8 cellular contexts compared by ENCODE assay signal in genomic region chr11:68213135-68213515, GRCh38. TPM values are rescaled to one million over a fixed set of nuclear protein-coding genes. Genes with fewer than 3 reads are reported as not detected.
DNase-seq lines count a peak whose midpoint lies in the region; ATAC-seq and TF ChIP-seq lines count a peak whose summit lies in the region.

Gene KMT5B, minus strand, starts transcription at chr11:68213296. Its CDS starts 23,220 bp downstream, at chr11:68190076.

- intact Hi-C loops in Right ventricle myocardium inferior (cut with DNase I), result loop anchor here (5.0 kb wide), 2 partner anchors 91 to 169 kb away; partner anchors contain the start of gene CHKA
- intact Hi-C loops in uterus (cut with DNase I; ENCODE audit: low total_unique reads), result no loop called here

- peak within 1 kb of the TSS; percentile 92 to 97 (median 95) for H3K4me3 Mint-ChIP-seq in CD8-positive, alpha-beta memory T cell
- peak within 1 kb of the TSS; percentile 88 for H3K4me3 Mint-ChIP-seq in activated naive CD4-positive, alpha-beta T cell treated with anti-CD3 and anti-CD28 coated beads, Interleukin-2, amount 10 ng/mL, durations not matched to agents 7 days and 5 days

- peak within 1 kb of the TSS; percentile 90 to 99 (median 96) for H3K27ac Mint-ChIP-seq in CD8-positive, alpha-beta memory T cell
- H3K27ac Mint-ChIP-seq in activated naive CD4-positive, alpha-beta T cell treated with anti-CD3 and anti-CD28 coated beads, Interleukin-2, amount 10 ng/mL, durations not matched to agents 7 days and 5 days, result peak within 1 kb of the TSS; percentile 95

- peaks cover 14% of the 10 kb centered on the region for H3K79me2 ChIP-seq in parathyroid adenoma

- H3K4me1 ChIP-seq in CD8-positive, alpha-beta memory T cell (ENCODE audit: insufficient read depth, low read length), result peaks cover 48% of the 10 kb centered on the region
- H3K4me1 ChIP-seq in parathyroid adenoma (peaks cover 5% of the 10 kb centered on the region), uterus (peaks cover 0 to 30% of the 10 kb centered on the region in 2 donors)

- no peaks in the 10 kb centered on the region for H3K9me3 ChIP-seq in CD8-positive, alpha-beta memory T cell (ENCODE audit: low read length)
- H3K9me3 ChIP-seq in parathyroid adenoma (ENCODE audit: control insufficient read depth, low read length) (no peaks in the 10 kb centered on the region), uterus (no peaks in the 10 kb centered on the region)

- H3K27ac ChIP-seq in CD8-positive, alpha-beta memory T cell (ENCODE audit: low read depth, low read length), result peak within 1 kb of the TSS; percentile 72
- H3K27ac ChIP-seq in parathyroid adenoma (peak within 1 kb of the TSS; percentile 95), uterus (peak within 1 kb of the TSS; percentile 95 to 99)

- H2AFZ ChIP-seq in parathyroid adenoma, result peak within 1 kb of the TSS; percentile 99

- H3K36me3 ChIP-seq in CD8-positive, alpha-beta memory T cell (ENCODE audit: insufficient read depth, low read length), result no peaks in the 10 kb centered on the region
- no peaks in the 10 kb centered on the region for H3K36me3 ChIP-seq in H7 (replicated peaks; ENCODE audit: control insufficient read depth, insufficient read depth, low read length)
- no peaks in the 10 kb centered on the region for H3K36me3 ChIP-seq in parathyroid adenoma (ENCODE audit: control insufficient read depth, insufficient read depth, low read length)
- no peaks in the 10 kb centered on the region for H3K36me3 ChIP-seq in uterus

- peaks cover 0 to 2% (median 0%) of the 10 kb centered on the region in 5 donors for H3K9me3 Mint-ChIP-seq in CD8-positive, alpha-beta memory T cell
- H3K9me3 Mint-ChIP-seq in activated naive CD4-positive, alpha-beta T cell treated with anti-CD3 and anti-CD28 coated beads, Interleukin-2, amount 10 ng/mL, durations not matched to agents 7 days and 5 days, result no peaks in the 10 kb centered on the region

- peak within 1 kb of the TSS; percentile 94 for H3K9ac ChIP-seq in parathyroid adenoma

- DNase-seq in CD8-positive, alpha-beta memory T cell, result peak in 3 of 5 donors; percentile 44 to 70 (median 47)
- DNase-seq in H7 (peak; percentile 85), NCI-H526 treated with DMSO at 0.1 percent for 48 hours (lab: John Stamatoyannopoulos, UW) (peak; percentile 51), Right ventricle myocardium inferior (ENCODE audit: missing footprints) (peak; percentile 74), uterus (peak; percentile 55 to 70), SHP77 treated with DMSO at 0.1 percent for 48 hours (lab: John Stamatoyannopoulos, UW) (no peak)
- DNase-seq in activated naive CD4-positive, alpha-beta T cell treated with anti-CD3 and anti-CD28 coated beads, Interleukin-2, amount 10 ng/mL, durations not matched to agents 7 days and 5 days, result no peak

- TF ChIP-seq POLR2A in uterus (IDR thresholded peaks at IDR 0.05), result no peak

- peaks cover 47 to 56% (median 51%) of the 10 kb centered on the region in 3 donors for H3K4me1 Mint-ChIP-seq in CD8-positive, alpha-beta memory T cell
- peaks cover 51% of the 10 kb centered on the region for H3K4me1 Mint-ChIP-seq in activated naive CD4-positive, alpha-beta T cell treated with anti-CD3 and anti-CD28 coated beads, Interleukin-2, amount 10 ng/mL, durations not matched to agents 7 days and 5 days

- peak within 1 kb of the TSS; percentile 92 for H3K4me2 ChIP-seq in parathyroid adenoma (ENCODE audit: low read length)

- H3K4me3 ChIP-seq in CD8-positive, alpha-beta memory T cell (ENCODE audit: low read length), result peak within 1 kb of the TSS; percentile 93
- H3K4me3 ChIP-seq in H7 (ENCODE audit: insufficient read depth, low read depth, low read length), result peak within 1 kb of the TSS; percentile 80
- H3K4me3 ChIP-seq in parathyroid adenoma (ENCODE audit: low read depth, low read length), result peak within 1 kb of the TSS; percentile 77
- peak within 1 kb of the TSS; percentile 73 to 99 for H3K4me3 ChIP-seq in uterus

- TF ChIP-seq CTCF in parathyroid adenoma (IDR thresholded peaks at IDR 0.05) (no peak), uterus (IDR thresholded peaks at IDR 0.05) (no peak)

- peaks cover 4% of the 10 kb centered on the region for H3K27me3 ChIP-seq in CD8-positive, alpha-beta memory T cell (ENCODE audit: insufficient read depth, low read length, poor library complexity, severe bottlenecking)
- H3K27me3 ChIP-seq in H7 (ENCODE audit: control insufficient read depth, insufficient read depth, low read length) (peaks cover 11% of the 10 kb centered on the region), parathyroid adenoma (ENCODE audit: control insufficient read depth, insufficient read depth, low read length) (no peaks in the 10 kb centered on the region), uterus (no peaks in the 10 kb centered on the region)

- peaks cover 0 to 7% (median 2%) of the 10 kb centered on the region in 3 donors for H3K36me3 Mint-ChIP-seq in CD8-positive, alpha-beta memory T cell
- H3K36me3 Mint-ChIP-seq in activated naive CD4-positive, alpha-beta T cell treated with anti-CD3 and anti-CD28 coated beads, Interleukin-2, amount 10 ng/mL, durations not matched to agents 7 days and 5 days, result peaks cover 5% of the 10 kb centered on the region

- CTCF ChIA-PET in CD8-positive, alpha-beta memory T cell (lab: Charles Lee), result no interaction called here
- CTCF ChIA-PET in activated naive CD4-positive, alpha-beta T cell treated with anti-CD3 and anti-CD28 coated beads, Interleukin-2, amount 10 ng/mL, durations not matched to agents 7 days and 5 days (lab: Charles Lee), result no interaction called here

- POLR2A ChIA-PET in CD8-positive, alpha-beta memory T cell (lab: Charles Lee), result no interaction called here

- H3K27me3 Mint-ChIP-seq in CD8-positive, alpha-beta memory T cell, result peaks cover 5 to 8% of the 10 kb centered on the region in 2 donors
- H3K27me3 Mint-ChIP-seq in activated naive CD4-positive, alpha-beta T cell treated with anti-CD3 and anti-CD28 coated beads, Interleukin-2, amount 10 ng/mL, durations not matched to agents 7 days and 5 days, result peaks cover 57% of the 10 kb centered on the region

- ATAC-seq in Right ventricle myocardium inferior, result no peak

RNA-seq across cellular contexts. Expression of gene KMT5B, which starts in this region (rescaled TPM):
- total RNA-seq in CD8-positive, alpha-beta memory T cell, result 10 to 100 TPM; 21.9 to 22.6 TPM
- polyA plus RNA-seq in CD8-positive, alpha-beta memory T cell, result 49.1 TPM
- 17.5 and 22.8 TPM in 2 replicates for total RNA-seq in H7 (2014; rRNA removed; shearing (Covaris generic))
- total RNA-seq in Right ventricle myocardium inferior (29.1 TPM), uterus (100 to 1,000 TPM in 1 of 4 donors, 10 to 100 TPM in 3; 13.5 to 108 (median 79.4) TPM)

Comparison
In these comparisons a context has a peak if more than half of its experiments do, and no peak if none do; other contexts are left out.
1. DNase-seq: peak in CD8-positive, alpha-beta memory T cell (3 of 5), H7 (single experiment), NCI-H526 treated with DMSO at 0.1 percent for 48 hours (single experiment), Right ventricle myocardium inferior (single experiment) and uterus (2 of 2); none in activated naive CD4-positive, alpha-beta T cell treated with anti-CD3 and anti-CD28 coated beads, Interleukin-2, amount 10 ng/mL, durations not matched to agents 7 days and 5 days (single experiment) and SHP77 treated with DMSO at 0.1 percent for 48 hours (single experiment).
2. Peak in every context shown above with its lines, with median percentiles within 50 percentile points of each other: H3K27ac ChIP-seq and H3K4me3 ChIP-seq.